7 cellular contexts compared by ENCODE assay signal in genomic region chr9:136411358-136411757, GRCh38. TPM values are rescaled to one million over a fixed set of nuclear protein-coding genes. Genes with fewer than 3 reads are reported as not detected.
DNase-seq lines count a peak whose midpoint lies in the region; ATAC-seq lines count a peak whose summit lies in the region.

No MANE protein-coding gene starts in this region.

- H3K36me3 Mint-ChIP-seq in activated T-helper 2 cell treated with anti-CD3 and anti-CD28 coated beads, Interferon-gamma antibody, Interleukin-2, Interleukin-4, amounts not matched to agents 10 μg/mL and 5 μg/mL and 100 μg/mL, durations not matched to agents 14 hours and 24 hours and 36 hours (ENCODE audit: low read depth): peaks cover 75% of the 10 kb centered on the region
- peaks cover 4 to 9% (median 8%) of the 10 kb centered on the region in 3 donors for H3K36me3 Mint-ChIP-seq in immature natural killer cell

- ATAC-seq in stimulated activated naive CD8-positive, alpha-beta T cell treated with anti-CD3 and anti-CD28 coated beads, Interleukin-15, amount 100 ng/mL, for 72 hours: no peak

- no peaks in the 10 kb centered on the region for H3K27me3 Mint-ChIP-seq in activated T-helper 2 cell treated with anti-CD3 and anti-CD28 coated beads, Interferon-gamma antibody, Interleukin-2, Interleukin-4, amounts not matched to agents 10 μg/mL and 5 μg/mL and 100 μg/mL, durations not matched to agents 14 hours and 24 hours and 36 hours (ENCODE audit: low read depth)
- H3K27me3 Mint-ChIP-seq in immature natural killer cell (ENCODE audit: low read depth in 3 of 3): peaks cover 3 to 17% (median 9%) of the 10 kb centered on the region in 3 donors
- no peaks in the 10 kb centered on the region for H3K27me3 Mint-ChIP-seq in stimulated activated naive CD8-positive, alpha-beta T cell treated with anti-CD3 and anti-CD28 coated beads, Interleukin-15, amount 100 ng/mL, for 72 hours

- no peak overlapping the region for H3K27ac ChIP-seq in HUES48 (ENCODE audit: low read depth, low read length)

- peak overlapping the region; percentile 96 for H3K4me3 ChIP-seq in HUES48 (ENCODE audit: low read depth, low read length)

- intact Hi-C loops in activated T-helper 2 cell treated with anti-CD3 and anti-CD28 coated beads, Interferon-gamma antibody, Interleukin-2, Interleukin-4, amounts not matched to agents 10 μg/mL and 5 μg/mL and 100 μg/mL, durations not matched to agents 14 hours and 24 hours and 36 hours (cut with micrococcal nuclease): loop anchor here (2.0 kb wide), 1 partner anchor 71 kb away; the partner anchor contains the start of gene SEC16A
- intact Hi-C loops in posterior cingulate gyrus (cut with DNase I): loop anchor here (5.0 kb wide), 1 partner anchor 71 kb away; the partner anchor contains the start of gene SEC16A

- no peaks in the 10 kb centered on the region for H3K9me3 ChIP-seq in HUES48 (ENCODE audit: control insufficient read depth, insufficient read depth, low read length)

- no peaks in the 10 kb centered on the region for H3K27me3 ChIP-seq in HUES48 (ENCODE audit: control insufficient read depth, insufficient read depth, low read length)

- peaks cover 32% of the 10 kb centered on the region for H3K4me1 Mint-ChIP-seq in activated T-helper 2 cell treated with anti-CD3 and anti-CD28 coated beads, Interferon-gamma antibody, Interleukin-2, Interleukin-4, amounts not matched to agents 10 μg/mL and 5 μg/mL and 100 μg/mL, durations not matched to agents 14 hours and 24 hours and 36 hours (ENCODE audit: low read depth)
- peaks cover 30 to 33% of the 10 kb centered on the region in 2 donors for H3K4me1 Mint-ChIP-seq in immature natural killer cell
- H3K4me1 Mint-ChIP-seq in stimulated activated naive CD8-positive, alpha-beta T cell treated with anti-CD3 and anti-CD28 coated beads, Interleukin-15, amount 100 ng/mL, for 72 hours: peaks cover 54% of the 10 kb centered on the region

- peak overlapping the region; percentile 86 for H3K27ac Mint-ChIP-seq in activated T-helper 2 cell treated with anti-CD3 and anti-CD28 coated beads, Interferon-gamma antibody, Interleukin-2, Interleukin-4, amounts not matched to agents 10 μg/mL and 5 μg/mL and 100 μg/mL, durations not matched to agents 14 hours and 24 hours and 36 hours
- peak overlapping the region; percentile 84 to 92 (median 88) for H3K27ac Mint-ChIP-seq in immature natural killer cell
- H3K27ac Mint-ChIP-seq in stimulated activated naive CD8-positive, alpha-beta T cell treated with anti-CD3 and anti-CD28 coated beads, Interleukin-15, amount 100 ng/mL, for 72 hours: peak overlapping the region; percentile 87 to 97

- DNase-seq in activated T-helper 2 cell treated with anti-CD3 and anti-CD28 coated beads, Interferon-gamma antibody, Interleukin-2, Interleukin-4, amounts not matched to agents 10 μg/mL and 5 μg/mL and 100 μg/mL, durations not matched to agents 14 hours and 24 hours and 36 hours (ENCODE audit: low spot score): no peak
- no peak for DNase-seq in immature natural killer cell
- DNase-seq in stimulated activated naive CD8-positive, alpha-beta T cell treated with anti-CD3 and anti-CD28 coated beads, Interleukin-15, amount 100 ng/mL, for 72 hours: no peak
- DNase-seq in cerebellar cortex (ENCODE audit: low spot score): no peak
- no peak for DNase-seq in mucosa of gallbladder (ENCODE audit: low spot score)
- no peak for DNase-seq in posterior cingulate gyrus

- H3K9ac ChIP-seq in HUES48 (ENCODE audit: low read depth, low read length): peak overlapping the region; percentile 89

- peak overlapping the region; percentile 95 for H3K4me3 Mint-ChIP-seq in activated T-helper 2 cell treated with anti-CD3 and anti-CD28 coated beads, Interferon-gamma antibody, Interleukin-2, Interleukin-4, amounts not matched to agents 10 μg/mL and 5 μg/mL and 100 μg/mL, durations not matched to agents 14 hours and 24 hours and 36 hours (ENCODE audit: low read depth)
- H3K4me3 Mint-ChIP-seq in immature natural killer cell: peak overlapping the region; percentile 83 to 91 (median 88)
- peak overlapping the region; percentile 88 to 92 for H3K4me3 Mint-ChIP-seq in stimulated activated naive CD8-positive, alpha-beta T cell treated with anti-CD3 and anti-CD28 coated beads, Interleukin-15, amount 100 ng/mL, for 72 hours

- H3K36me3 ChIP-seq in HUES48 (ENCODE audit: control insufficient read depth, insufficient read depth, low read length): peaks cover 66% of the 10 kb centered on the region

- H3K9me3 Mint-ChIP-seq in activated T-helper 2 cell treated with anti-CD3 and anti-CD28 coated beads, Interferon-gamma antibody, Interleukin-2, Interleukin-4, amounts not matched to agents 10 μg/mL and 5 μg/mL and 100 μg/mL, durations not matched to agents 14 hours and 24 hours and 36 hours: no peaks in the 10 kb centered on the region
- peaks cover 0 to 2% (median 0%) of the 10 kb centered on the region in 6 donors for H3K9me3 Mint-ChIP-seq in immature natural killer cell
- no peaks in the 10 kb centered on the region for H3K9me3 Mint-ChIP-seq in stimulated activated naive CD8-positive, alpha-beta T cell treated with anti-CD3 and anti-CD28 coated beads, Interleukin-15, amount 100 ng/mL, for 72 hours

- H3K4me1 ChIP-seq in HUES48 (ENCODE audit: control insufficient read depth, insufficient read depth, low read length): peaks cover 8% of the 10 kb centered on the region

RNA-seq across cellular contexts. Expression of gene PMPCA, which starts 0.9 kb away (rescaled TPM):
- 111 TPM in 2 replicates for total RNA-seq in activated T-helper 2 cell treated with anti-CD3 and anti-CD28 coated beads, Interferon-gamma antibody, Interleukin-2, Interleukin-4, amounts not matched to agents 10 μg/mL and 5 μg/mL and 100 μg/mL, durations not matched to agents 14 hours and 24 hours and 36 hours
- 10 to 100 TPM; 34.5 to 43.5 (median 42.6) TPM for polyA plus RNA-seq in immature natural killer cell
- 41.2 TPM for total RNA-seq in mucosa of gallbladder

RNA-seq across cellular contexts. Expression of gene ENTR1, which starts 0.9 kb away (rescaled TPM):
- total RNA-seq in activated T-helper 2 cell treated with anti-CD3 and anti-CD28 coated beads, Interferon-gamma antibody, Interleukin-2, Interleukin-4, amounts not matched to agents 10 μg/mL and 5 μg/mL and 100 μg/mL, durations not matched to agents 14 hours and 24 hours and 36 hours: 66.4 and 75.6 TPM in 2 replicates
- 10 to 100 TPM in 1 of 3 donors, 1 to 10 TPM in 2; 5.7 to 11.5 (median 6.2) TPM for polyA plus RNA-seq in immature natural killer cell
- total RNA-seq in mucosa of gallbladder: 38.8 TPM

RNA-seq across cellular contexts. Expression of gene SNAPC4, which starts 11.4 kb away (rescaled TPM):
- total RNA-seq in activated T-helper 2 cell treated with anti-CD3 and anti-CD28 coated beads, Interferon-gamma antibody, Interleukin-2, Interleukin-4, amounts not matched to agents 10 μg/mL and 5 μg/mL and 100 μg/mL, durations not matched to agents 14 hours and 24 hours and 36 hours: 22.7 and 22.9 TPM in 2 replicates
- 1 to 10 TPM in 2 of 3 donors, under 1 TPM in 1; 0.40 to 2.0 (median 1.0) TPM for polyA plus RNA-seq in immature natural killer cell
- total RNA-seq in mucosa of gallbladder: 9.1 TPM

RNA-seq across cellular contexts. Expression of gene INPP5E, which starts 28.3 kb away (rescaled TPM):
- 20.8 and 21.8 TPM in 2 replicates for total RNA-seq in activated T-helper 2 cell treated with anti-CD3 and anti-CD28 coated beads, Interferon-gamma antibody, Interleukin-2, Interleukin-4, amounts not matched to agents 10 μg/mL and 5 μg/mL and 100 μg/mL, durations not matched to agents 14 hours and 24 hours and 36 hours
- 1 to 10 TPM in 1 of 3 donors, under 1 TPM in 2; 0.85 to 4.4 (median 0.96) TPM for polyA plus RNA-seq in immature natural killer cell
- 18.7 TPM for total RNA-seq in mucosa of gallbladder

RNA-seq across cellular contexts. Expression of gene CARD9, which starts 37.9 kb away (rescaled TPM):
- 16.2 and 17.6 TPM in 2 replicates for total RNA-seq in activated T-helper 2 cell treated with anti-CD3 and anti-CD28 coated beads, Interferon-gamma antibody, Interleukin-2, Interleukin-4, amounts not matched to agents 10 μg/mL and 5 μg/mL and 100 μg/mL, durations not matched to agents 14 hours and 24 hours and 36 hours
- under 1 TPM in 2 of 3 donors, not detected in 1; 0.28 to 0.56 TPM for polyA plus RNA-seq in immature natural killer cell
- 8.2 TPM for total RNA-seq in mucosa of gallbladder
